In genomic region chr22:29070490-29070889, GRCh38 we compare ENCODE assay signal across 16 cellular contexts. TPM values are rescaled to one million over a fixed set of nuclear protein-coding genes. Genes with fewer than 3 reads are reported as not detected.
DNase-seq lines count a peak whose midpoint lies in the region; ATAC-seq, FAIRE-seq and TF ChIP-seq lines count a peak whose summit lies in the region.
"Had no signal": no experiment of that assay in that cellular context is flagged by ENCODE, and none has a peak within 500 bp of the region (broad histone marks: within the 10 kb centered on the region; RNA-seq: fewer than 3 reads in every experiment).

No MANE protein-coding gene starts in this region.

- TF ChIP-seq CTCF in Calu3 (IDR thresholded peaks at IDR 0.05; ENCODE audit: unreplicated experiment) (no peak), mammary epithelial cell (conservative IDR thresholded peaks at IDR 0.05 in 1 of 2, IDR thresholded peaks at IDR 0.05 in 1 of 2; ENCODE audit: extremely low read depth in 1 of 2, insufficient read depth in 1 of 2, low read depth in 1 of 2, low read length in 2 of 2) (no peak), natural killer cell (IDR thresholded peaks at IDR 0.05) (no peak)

- no TSS peak for BruUV-seq in Calu3 (replicated peaks; lab: Mats Ljungman, UMichigan)
- no TSS peak for BruUV-seq in mammary epithelial cell (replicated peaks; lab: Mats Ljungman, UMichigan)

- 81% methylated on average over 4 of the region's 4 CpGs for WGBS in mammary epithelial cell (ENCODE audit: low coverage, missing lambda C conversion rate)

- no peaks in the 10 kb centered on the region for H3K36me3 Mint-ChIP-seq in CD4-positive, CD25-positive, alpha-beta regulatory T cell
- H3K36me3 Mint-ChIP-seq in Calu3 (ENCODE audit: insufficient read depth, unreplicated experiment): peaks cover 20% of the 10 kb centered on the region
- H3K36me3 Mint-ChIP-seq in natural killer cell: no peaks in the 10 kb centered on the region

- peak overlapping the region; percentile 77 for H2AFZ ChIP-seq in mammary epithelial cell (ENCODE audit: low read depth, low read length)

- in situ Hi-C loops in mammary epithelial cell (cut with MboI; ENCODE audit: low sequenced_read_pairs in 2 of 2): no loop called here

- no peak overlapping the region for H3K27ac ChIP-seq in CD4-positive, CD25-positive, alpha-beta regulatory T cell (ENCODE audit: insufficient read depth, low read length, poor library complexity, severe bottlenecking)
- peak overlapping the region; percentile 51 for H3K27ac ChIP-seq in mammary epithelial cell (ENCODE audit: insufficient read depth, low read depth, low read length)
- H3K27ac ChIP-seq: brain microvascular endothelial cell had no signal

- intact Hi-C loops in Calu3 (cut with micrococcal nuclease; ENCODE audit: unreplicated experiment): loop anchor here (10.0 kb wide), 1 partner anchor 84 kb away; no protein-coding TSS in a partner anchor
- intact Hi-C loops in mammary epithelial cell (cut with micrococcal nuclease): no loop called here
- intact Hi-C loops in natural killer cell (cut with micrococcal nuclease): no loop called here

- H3K9ac ChIP-seq in mammary epithelial cell (ENCODE audit: insufficient read depth, low read length): no peak overlapping the region

- H3K27ac Mint-ChIP-seq in CD4-positive, CD25-positive, alpha-beta regulatory T cell: no peak overlapping the region
- no peak overlapping the region for H3K27ac Mint-ChIP-seq in Calu3 (ENCODE audit: unreplicated experiment)
- no peak overlapping the region for H3K27ac Mint-ChIP-seq in natural killer cell

- peak overlapping the region; percentile 22 to 76 (median 30) for H3K4me3 Mint-ChIP-seq in CD4-positive, CD25-positive, alpha-beta regulatory T cell
- H3K4me3 Mint-ChIP-seq in Calu3 (ENCODE audit: low read depth, unreplicated experiment) (peak overlapping the region; percentile 76), natural killer cell (peak overlapping the region; percentile 74)

- H3K36me3 ChIP-seq in CD4-positive, CD25-positive, alpha-beta regulatory T cell (ENCODE audit: control insufficient read depth, insufficient read depth, low read length): no peaks in the 10 kb centered on the region
- no peaks in the 10 kb centered on the region for H3K36me3 ChIP-seq in mammary epithelial cell (ENCODE audit: insufficient read depth, low read length)
- H3K36me3 ChIP-seq: brain microvascular endothelial cell had no signal

- no peaks in the 10 kb centered on the region for H4K20me1 ChIP-seq in mammary epithelial cell (ENCODE audit: insufficient read depth, low read length)

- DNase-seq in CD4-positive, CD25-positive, alpha-beta regulatory T cell: no peak
- DNase-seq in Calu3 (no peak), mammary epithelial cell (no peak), natural killer cell (no peak), dedifferentiated amniotic fluid mesenchymal stem cell (ENCODE audit: extremely low spot score) (no peak), hypothalamus (lab: John Stamatoyannopoulos, UW) (no peak), GM12891 (ENCODE audit: insufficient read length, low spot score) (no peak)
- DNase-seq: activated gamma-delta T cell treated with Interleukin-2 at 50 U/mL for 16 hours; brain microvascular endothelial cell; DMS79; effector CD4-positive, alpha-beta T cell; NCI-H1436 treated with DMSO at 0.1 percent for 48 hours; stimulated activated CD4-positive, alpha-beta T cell treated with anti-CD3 and anti-CD28 coated beads, Interleukin-1b, Interleukin-23, amount 100 ng/mL, for 48 hours; testis had no signal

- no peak for ATAC-seq in CD4-positive, CD25-positive, alpha-beta regulatory T cell (ENCODE audit: low read depth in 2 of 2)
- no peak for ATAC-seq in natural killer cell
- no peak for ATAC-seq in HG03460 (IDR thresholded peaks at IDR 0.05; ENCODE audit: unreplicated experiment)

- peaks cover 0 to 4% (median 0%) of the 10 kb centered on the region in 7 donors for H3K9me3 Mint-ChIP-seq in CD4-positive, CD25-positive, alpha-beta regulatory T cell
- no peaks in the 10 kb centered on the region for H3K9me3 Mint-ChIP-seq in Calu3 (ENCODE audit: low read depth, unreplicated experiment)
- H3K9me3 Mint-ChIP-seq in natural killer cell: no peaks in the 10 kb centered on the region

- dilution Hi-C loops in mammary epithelial cell (cut with HindIII; ENCODE audit: low sequenced_read_pairs): loop anchor here (5.0 kb wide), 1 partner anchor 62 kb away; no protein-coding TSS in a partner anchor

- CTCF ChIA-PET in Calu3 (lab: Charles Lee) (no interaction called here), mammary epithelial cell (lab: Charles Lee; ENCODE audit: low non-redundant PET) (no interaction called here)

- H3K4me2 ChIP-seq in mammary epithelial cell (ENCODE audit: insufficient read depth, low read depth, low read length): no peak overlapping the region

- peaks cover 19% of the 10 kb centered on the region for H3K27me3 ChIP-seq in CD4-positive, CD25-positive, alpha-beta regulatory T cell (ENCODE audit: control insufficient read depth, insufficient read depth, low read length)
- H3K27me3 ChIP-seq in mammary epithelial cell (ENCODE audit: insufficient read depth, low read length): no peaks in the 10 kb centered on the region
- H3K27me3 ChIP-seq: testis had no signal

- H3K4me1 ChIP-seq in CD4-positive, CD25-positive, alpha-beta regulatory T cell (ENCODE audit: control insufficient read depth, insufficient read depth, low read length, poor library complexity, severe bottlenecking): peaks cover 32% of the 10 kb centered on the region
- peaks cover 28% of the 10 kb centered on the region for H3K4me1 ChIP-seq in mammary epithelial cell (ENCODE audit: insufficient read depth, low read length)

- no peak overlapping the region for H3K4me3 ChIP-seq in CD4-positive, CD25-positive, alpha-beta regulatory T cell (ENCODE audit: low read depth, low read length)
- no peak overlapping the region for H3K4me3 ChIP-seq in mammary epithelial cell (replicated peaks in 1 of 3; ENCODE audit: insufficient read depth in 1 of 3, low read depth in 2 of 3, low read length in 3 of 3)

- no peak for FAIRE-seq in GM12891 (lab: Jason Lieb, UNC)

- TF ChIP-seq POLR2A in GM12891 (IDR thresholded peaks at IDR 0.05; ENCODE audit: low read depth, low read length): no peak

- peaks cover 7 to 30% (median 11%) of the 10 kb centered on the region in 4 donors for H3K4me1 Mint-ChIP-seq in CD4-positive, CD25-positive, alpha-beta regulatory T cell
- H3K4me1 Mint-ChIP-seq in Calu3 (ENCODE audit: low read depth, unreplicated experiment): no peaks in the 10 kb centered on the region
- H3K4me1 Mint-ChIP-seq in natural killer cell: peaks cover 16 to 24% of the 10 kb centered on the region in 2 donors

- no peaks in the 10 kb centered on the region for H3K9me3 ChIP-seq in CD4-positive, CD25-positive, alpha-beta regulatory T cell (ENCODE audit: control insufficient read depth in 2 of 2, low read length in 2 of 2)
- no peaks in the 10 kb centered on the region for H3K9me3 ChIP-seq in mammary epithelial cell (replicated peaks; ENCODE audit: insufficient read depth, low read length)
- H3K9me3 ChIP-seq: testis had no signal

- peaks cover 57% of the 10 kb centered on the region for H3K27me3 Mint-ChIP-seq in CD4-positive, CD25-positive, alpha-beta regulatory T cell
- peaks cover 63% of the 10 kb centered on the region for H3K27me3 Mint-ChIP-seq in Calu3 (ENCODE audit: unreplicated experiment)
- peaks cover 51 to 62% of the 10 kb centered on the region in 2 donors for H3K27me3 Mint-ChIP-seq in natural killer cell (ENCODE audit: low read depth in 2 of 2)

- no peaks in the 10 kb centered on the region for H3K79me2 ChIP-seq in mammary epithelial cell (ENCODE audit: insufficient read depth, low read length)

TF ChIP-seq in GM12891, 5 proteins besides CTCF, POLR2A, EP300 and RAD21:
- TF ChIP-seq POLR2AphosphoS5 (IDR thresholded peaks at IDR 0.05; ENCODE audit: low read depth, low read length): no peak
- TF ChIP-seq POU2F2 (IDR thresholded peaks at IDR 0.05; ENCODE audit: low read depth, low read length): no peak
- no peak for TF ChIP-seq PAX5 (IDR thresholded peaks at IDR 0.05; ENCODE audit: insufficient read depth, low read length, severe bottlenecking)
- TF ChIP-seq TAF1 (IDR thresholded peaks at IDR 0.05; ENCODE audit: low read depth, low read length): no peak
- TF ChIP-seq SPI1 (IDR thresholded peaks at IDR 0.05; ENCODE audit: low read depth, low read length): no peak

RNA-seq across cellular contexts. Expression of gene KREMEN1, which starts 2.3 kb away (rescaled TPM):
- 0.10 TPM for total RNA-seq in CD4-positive, CD25-positive, alpha-beta regulatory T cell
- polyA plus RNA-seq in CD4-positive, CD25-positive, alpha-beta regulatory T cell: not detected
- total RNA-seq in Calu3 (2022): 2.1 and 2.8 TPM in 2 replicates
- total RNA-seq in mammary epithelial cell: 10 to 100 TPM; 11.7 to 18.7 TPM
- polyA plus RNA-seq in mammary epithelial cell: 10.5 TPM
- 25.8 TPM for polyA minus RNA-seq in mammary epithelial cell
- under 1 TPM in 1 of 3 donors, not detected in 2; 0.23 TPM for total RNA-seq in natural killer cell
- polyA plus RNA-seq in GM12891 (2012; ENCODE audit: low read depth, missing spikeins): 0.26 TPM

RNA-seq across cellular contexts. Expression of gene C22orf31, which starts 8.9 kb away (rescaled TPM):
- not detected for total RNA-seq in CD4-positive, CD25-positive, alpha-beta regulatory T cell
- polyA plus RNA-seq in CD4-positive, CD25-positive, alpha-beta regulatory T cell: not detected
- total RNA-seq in Calu3 (2022): not detected in 2 replicates
- total RNA-seq in mammary epithelial cell: not detected
- polyA plus RNA-seq in mammary epithelial cell: not detected
- polyA minus RNA-seq in mammary epithelial cell: not detected
- total RNA-seq in natural killer cell: not detected
- not detected for polyA plus RNA-seq in GM12891 (2012; ENCODE audit: low read depth, missing spikeins)
- total RNA-seq: SK-MEL-5 had no signal
